In genomic region chr5:142024771-142025304, GRCh38 we compare ENCODE assay signal across 8 cellular contexts. TPM values are rescaled to one million over a fixed set of nuclear protein-coding genes. Genes with fewer than 3 reads are reported as not detected.
DNase-seq lines count a peak whose midpoint lies in the region; ATAC-seq and TF ChIP-seq lines count a peak whose summit lies in the region.

No MANE protein-coding gene starts in this region.

- H3K27ac Mint-ChIP-seq in natural killer cell treated with Interleukin-12 subunit alpha and Interleukin-12 subunit beta and Interleukin-15 and Interleukin-18, amount 100 ng/mL, for 72 hours, result peak overlapping the region; percentile 90 to 97

- peak; percentile 100 for ATAC-seq in natural killer cell treated with Interleukin-12 subunit alpha and Interleukin-12 subunit beta and Interleukin-15 and Interleukin-18, amount 100 ng/mL, for 72 hours

- POLR2A ChIA-PET in RWPE1 (lab: Yijun Ruan, JAX; ENCODE audit: low non-redundant PET), result no interaction called here

- H3K4me1 Mint-ChIP-seq in natural killer cell treated with Interleukin-12 subunit alpha and Interleukin-12 subunit beta and Interleukin-15 and Interleukin-18, amount 100 ng/mL, for 72 hours (ENCODE audit: low read depth in 2 of 2), result peaks cover 16% of the 10 kb centered on the region in 2 donors

- CTCF ChIA-PET in RWPE1 (lab: Yijun Ruan, JAX), result interaction anchor here (0.6 kb wide), 1 partner anchor 542 kb away, joined by 6 read pairs; no protein-coding TSS in a partner anchor

- H3K36me3 Mint-ChIP-seq in natural killer cell treated with Interleukin-12 subunit alpha and Interleukin-12 subunit beta and Interleukin-15 and Interleukin-18, amount 100 ng/mL, for 72 hours, result no peaks in the 10 kb centered on the region

- H3K27ac ChIP-seq in RWPE1, result peak overlapping the region; percentile 80

- H3K4me3 ChIP-seq in LNCaP clone FGC (ENCODE audit: low read depth, low read length) (peak overlapping the region; percentile 46), fibroblast of pulmonary artery (replicated peaks; ENCODE audit: low read depth, low read length) (peak overlapping the region; percentile 39)

- TF ChIP-seq CTCF in LNCaP clone FGC (IDR thresholded peaks at IDR 0.05; ENCODE audit: control insufficient read depth, extremely low read depth, insufficient read depth) (no peak), RWPE1 (conservative IDR thresholded peaks at IDR 0.05; ENCODE audit: low read depth) (no peak), fibroblast of pulmonary artery (IDR thresholded peaks at IDR 0.05; ENCODE audit: low read length, missing control alignments) (no peak)

- peak overlapping the region; percentile 84 for H3K4me3 Mint-ChIP-seq in natural killer cell treated with Interleukin-12 subunit alpha and Interleukin-12 subunit beta and Interleukin-15 and Interleukin-18, amount 100 ng/mL, for 72 hours

- peaks cover 3 to 11% of the 10 kb centered on the region in 2 donors for H3K27me3 Mint-ChIP-seq in natural killer cell treated with Interleukin-12 subunit alpha and Interleukin-12 subunit beta and Interleukin-15 and Interleukin-18, amount 100 ng/mL, for 72 hours

- peaks cover 3% of the 10 kb centered on the region for H3K9me3 Mint-ChIP-seq in natural killer cell treated with Interleukin-12 subunit alpha and Interleukin-12 subunit beta and Interleukin-15 and Interleukin-18, amount 100 ng/mL, for 72 hours

- peak; percentile 92 for DNase-seq in EL
- DNase-seq in H4 (ENCODE audit: low spot score), result peak; percentile 81
- DNase-seq in LNCaP clone FGC (ENCODE audit: low read depth), result peak; percentile 49
- peak; percentile 92 for DNase-seq in RWPE1 (ENCODE audit: low spot score)
- DNase-seq in activated T-helper 9 cell treated with anti-CD3 and anti-CD28 coated beads, Interleukin-2, amount 50 U/mL, for 16 hours (ENCODE audit: low read depth), result peak; percentile 75
- peak; percentile 83 for DNase-seq in fibroblast of pulmonary artery (ENCODE audit: low read depth)
- peak; percentile 90 for DNase-seq in natural killer cell treated with Interleukin-12 subunit alpha and Interleukin-12 subunit beta and Interleukin-15 and Interleukin-18, amount 100 ng/mL, for 72 hours (ENCODE audit: low spot score)
- peak; percentile 71 to 85 (median 76) for DNase-seq in stimulated activated naive CD4-positive, alpha-beta T cell (lab: John Stamatoyannopoulos, UW)

RNA-seq across cellular contexts. Expression of gene GNPDA1, which starts 12.0 kb away (rescaled TPM):
- 79.5 and 119 TPM in 2 replicates for total RNA-seq in H4 (2014; rRNA removed; shearing (Covaris generic))
- 1 to 10 TPM; 9.0 to 9.6 TPM for total RNA-seq in natural killer cell treated with Interleukin-12 subunit alpha and Interleukin-12 subunit beta and Interleukin-15 and Interleukin-18, amount 100 ng/mL, for 72 hours

RNA-seq across cellular contexts. Expression of gene RNF14, which starts 55.9 kb away (rescaled TPM):
- 60.5 and 75.9 TPM in 2 replicates for total RNA-seq in H4 (2014; rRNA removed; shearing (Covaris generic))
- total RNA-seq in natural killer cell treated with Interleukin-12 subunit alpha and Interleukin-12 subunit beta and Interleukin-15 and Interleukin-18, amount 100 ng/mL, for 72 hours, result 10 to 100 TPM; 38.2 to 43.5 TPM

Comparison
In these comparisons a context has a peak if more than half of its experiments do, and no peak if none do; other contexts are left out.
1. Peak in every context shown above with its lines: DNase-seq, ATAC-seq, H3K4me3 ChIP-seq and H3K27ac ChIP-seq.